Comparison of ENCODE assay signal across 23 cellular contexts in genomic region chr13:73411067-73411809, GRCh38.
A peak's percentile ranks its signal among the peaks of the same experiment; 100 is the strongest.
DNase-seq lines count a peak whose midpoint lies in the region; ATAC-seq and TF ChIP-seq lines count a peak whose summit lies in the region.
"Had no signal": no experiment of that assay in that cellular context is flagged by ENCODE, and none has a peak within 500 bp of the region (broad histone marks: within the 10 kb centered on the region; RNA-seq: fewer than 3 reads in every experiment).

No MANE protein-coding gene starts in this region.

- H3K27me3 Mint-ChIP-seq in HFFc6 (ENCODE audit: insufficient read depth): no peaks in the 10 kb centered on the region
- H3K27me3 Mint-ChIP-seq: CD4-positive, alpha-beta T cell had no signal

- no peak for ATAC-seq in HG02610 (IDR thresholded peaks at IDR 0.05; ENCODE audit: unreplicated experiment)
- ATAC-seq in GM21381 (IDR thresholded peaks at IDR 0.05; ENCODE audit: unreplicated experiment): no peak
- no peak for ATAC-seq in HG03095 (IDR thresholded peaks at IDR 0.05; ENCODE audit: unreplicated experiment)
- ATAC-seq: heart left ventricle, K562 had no signal

- no peaks in the 10 kb centered on the region for H3K27me3 ChIP-seq in kidney epithelial cell (ENCODE audit: control insufficient read depth, insufficient read depth, low read length)
- H3K27me3 ChIP-seq: adrenal gland, breast epithelium, heart left ventricle, upper lobe of left lung had no signal

- H3K4me1 Mint-ChIP-seq in HFFc6 (ENCODE audit: low read depth): peaks cover 32% of the 10 kb centered on the region

- H3K36me3 ChIP-seq in kidney epithelial cell (ENCODE audit: control insufficient read depth, insufficient read depth, low read length): no peaks in the 10 kb centered on the region
- H3K36me3 ChIP-seq: adrenal gland, breast epithelium, heart left ventricle, upper lobe of left lung had no signal

- TF ChIP-seq CTCF in HFFc6 (IDR thresholded peaks at IDR 0.05) (no peak), kidney epithelial cell (IDR thresholded peaks at IDR 0.05; ENCODE audit: insufficient read depth, low read length, poor library complexity, severe bottlenecking) (no peak)

- no peak overlapping the region for H3K27ac Mint-ChIP-seq in HFFc6
- H3K27ac Mint-ChIP-seq: CD4-positive, alpha-beta T cell had no signal

- no peaks in the 10 kb centered on the region for H3K9me3 Mint-ChIP-seq in HFFc6
- H3K9me3 Mint-ChIP-seq: CD4-positive, alpha-beta T cell had no signal

- no peak overlapping the region for H3K4me3 ChIP-seq in kidney epithelial cell (ENCODE audit: low read depth, low read length)
- H3K4me3 ChIP-seq: adrenal gland, breast epithelium, heart left ventricle, K562, upper lobe of left lung had no signal

- peaks cover 6% of the 10 kb centered on the region; the same call in 1 of the 2 replicates for H3K36me3 Mint-ChIP-seq in HFFc6 (ENCODE audit: low read depth)

- peak; percentile 66 for DNase-seq in DMS153 (lab: John Stamatoyannopoulos, UW)
- peak; percentile 14 for DNase-seq in HFFc6
- peak; percentile 59 for DNase-seq in NCI-H748 treated with DMSO at 0.1 percent for 48 hours (lab: John Stamatoyannopoulos, UW)
- DNase-seq in kidney epithelial cell (ENCODE audit: low read depth): peak; percentile 9
- DNase-seq in NCI-H2107 (lab: John Stamatoyannopoulos, UW): no peak
- DNase-seq: activated CD4-positive, alpha-beta T cell treated with anti-CD3 and anti-CD28 coated beads, Interleukin-2, amount 50 U/mL, for 48 hours; activated effector memory CD4-positive, alpha-beta T cell treated with anti-CD3 and anti-CD28 coated beads, Interleukin-2, amount 50 U/mL, for 16 hours; adrenal gland; CD4-positive, alpha-beta T cell; cortex of kidney; heart left ventricle; MV-4-11; NCI-H2081 treated with DMSO at 0.1 percent for 48 hours; NCI-H526 treated with DMSO at 0.1 percent for 48 hours; occipital lobe; retina; SHP77 treated with DMSO at 0.1 percent for 48 hours; upper lobe of left lung had no signal

- no peak overlapping the region for H3K4me3 Mint-ChIP-seq in HFFc6
- H3K4me3 Mint-ChIP-seq: CD4-positive, alpha-beta T cell had no signal
